Comparison of ENCODE assay signal across 14 cellular contexts in genomic region chr7:139634087-139634486, GRCh38.
"Had no signal": no experiment of that assay in that cellular context is flagged by ENCODE, and none has a peak within 500 bp of the region (broad histone marks: within the 10 kb centered on the region; RNA-seq: fewer than 3 reads in every experiment).

No MANE protein-coding gene starts in this region.

- H3K4me3 ChIP-seq: coronary artery had no signal

- H3K27ac ChIP-seq: coronary artery had no signal

- H3K27me3 Mint-ChIP-seq: stimulated activated naive B cell treated with anti-CD40 and anti-IgM and Interleukin-4, amounts not matched to agents 10 μg/mL and 1 μg/mL and 100 μg/mL, for 72 hours had no signal

- H3K4me3 Mint-ChIP-seq: stimulated activated naive B cell treated with anti-CD40 and anti-IgM and Interleukin-4, amounts not matched to agents 10 μg/mL and 1 μg/mL and 100 μg/mL, for 72 hours had no signal

- ATAC-seq: left ventricle myocardium superior; sciatic nerve; stimulated activated naive B cell treated with anti-CD40 and anti-IgM and Interleukin-4, amounts not matched to agents 10 μg/mL and 1 μg/mL and 100 μg/mL, for 72 hours had no signal

- H3K27ac Mint-ChIP-seq: stimulated activated naive B cell treated with anti-CD40 and anti-IgM and Interleukin-4, amounts not matched to agents 10 μg/mL and 1 μg/mL and 100 μg/mL, for 72 hours had no signal

- DNase-seq: activated CD4-positive, alpha-beta T cell treated with anti-CD3 and anti-CD28 coated beads, Interleukin-2, amount 50 U/mL, for 4 hours; activated CD4-positive, CD25-positive, alpha-beta regulatory T cell; activated naive CD4-positive, alpha-beta T cell treated with Interleukin-2 at 50 U/mL for 16 hours; central memory CD4-positive, alpha-beta T cell; effector CD8-positive, alpha-beta T cell; foreskin melanocyte; left ventricle myocardium superior; mesendoderm; stimulated activated CD4-positive, alpha-beta T cell treated with anti-CD3 and anti-CD28 coated beads, Interleukin-2, amount 100 ng/mL, for 24 hours; stimulated activated naive B cell treated with anti-CD40 and anti-IgM and Interleukin-4, amounts not matched to agents 10 μg/mL and 1 μg/mL and 100 μg/mL, for 72 hours; T-helper 2 cell; trophoblast cell had no signal
